In the genomic region with DNA sequence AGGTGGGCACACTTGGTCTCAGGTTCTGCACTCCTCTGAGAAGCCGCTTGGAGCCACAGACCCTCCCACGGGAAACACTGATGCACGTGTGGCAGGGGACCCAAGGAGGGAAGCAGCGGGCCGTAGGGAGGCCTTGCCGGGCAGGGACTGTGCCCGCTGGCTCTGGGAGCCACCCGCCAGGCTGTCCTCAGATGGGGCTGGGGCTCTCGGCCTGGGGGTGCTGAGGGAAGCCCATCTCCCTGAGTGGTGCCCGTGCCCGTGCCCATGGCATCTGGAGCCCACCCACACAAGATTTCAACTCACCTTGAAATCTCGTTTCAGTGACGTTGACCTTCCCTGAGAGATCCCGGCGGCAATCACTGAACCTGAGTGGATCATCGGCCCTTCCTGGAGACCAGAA, we compare ENCODE assay signal across 36 cellular contexts. TPM values are rescaled to one million over a fixed set of nuclear protein-coding genes. Genes with fewer than 3 reads are reported as not detected.
"Had no signal": no experiment of that assay in that cellular context is flagged by ENCODE, and none has a peak within 500 bp of the region (broad histone marks: within the 10 kb centered on the region; RNA-seq: fewer than 3 reads in every experiment).

No MANE protein-coding gene starts in this region.

- H3K4me1 ChIP-seq: esophagus muscularis mucosa, foreskin keratinocyte, gastrocnemius medialis had no signal

- H3K9me3 Mint-ChIP-seq: activated B cell treated with CpG ODN at 0.5 μM for 24 hours; activated CD8-positive, alpha-beta T cell treated with anti-CD3 and anti-CD28 coated beads for 36 hours; activated T-cell treated with anti-CD3 and anti-CD28 coated beads, Interleukin-2, amount 50 U/mL, for 4 hours; activated T-helper 17 cell treated with anti-CD3 and anti-CD28 coated beads, Interleukin-2, amount 50 U/mL, for 72 hours; central memory CD8-positive, alpha-beta T cell; dendritic cell treated with granulocyte-macrophage colony-stimulating factor and Interleukin-4, amounts not matched to agents 40 ng/mL and 50 ng/mL, for 4 days; endodermal cell; T-cell; T-helper 1 cell treated with Interleukin-12 subunit alpha and Interleukin-12 subunit beta and Interleukin-4 antibody, amounts not matched to agents 30 μg/mL and 1 μg/mL, for 36 hours; T-helper 2 cell treated with Interferon-gamma antibody and Interleukin-4, amounts not matched to agents 5 μg/mL and 100 μg/mL, for 36 hours had no signal

- H3K4me3 ChIP-seq: coronary artery, dorsolateral prefrontal cortex, esophagus muscularis mucosa, gastrocnemius medialis had no signal

- H3K4me3 Mint-ChIP-seq: activated B cell treated with CpG ODN at 0.5 μM for 24 hours; activated CD8-positive, alpha-beta T cell treated with anti-CD3 and anti-CD28 coated beads for 36 hours; activated naive CD8-positive, alpha-beta T cell; activated T-cell treated with anti-CD3 and anti-CD28 coated beads, Interleukin-2, amount 50 U/mL, for 4 hours; activated T-helper 17 cell treated with anti-CD3 and anti-CD28 coated beads, Interleukin-2, amount 50 U/mL, for 72 hours; central memory CD8-positive, alpha-beta T cell; dendritic cell treated with granulocyte-macrophage colony-stimulating factor and Interleukin-4, amounts not matched to agents 40 ng/mL and 50 ng/mL, for 4 days; endodermal cell; T-cell; T-helper 1 cell treated with Interleukin-12 subunit alpha and Interleukin-12 subunit beta and Interleukin-4 antibody, amounts not matched to agents 30 μg/mL and 1 μg/mL, for 36 hours; T-helper 2 cell treated with Interferon-gamma antibody and Interleukin-4, amounts not matched to agents 5 μg/mL and 100 μg/mL, for 36 hours had no signal

- H3K27me3 ChIP-seq: brain microvascular endothelial cell, dorsolateral prefrontal cortex, esophagus muscularis mucosa, foreskin keratinocyte, gastrocnemius medialis had no signal

- H3K4me1 Mint-ChIP-seq: central memory CD8-positive, alpha-beta T cell; endodermal cell had no signal

- DNase-seq: activated B cell treated with CpG ODN at 0.5 μM for 24 hours; activated CD4-positive, alpha-beta T cell treated with anti-CD3 and anti-CD28 coated beads for 48 hours; activated CD4-positive, alpha-beta T cell treated with anti-CD3 and anti-CD28 coated beads, Interleukin-2, amount 50 U/mL, for 1 hour; activated CD4-positive, alpha-beta T cell treated with anti-CD3 and anti-CD28 coated beads, Interleukin-2, amount 50 U/mL, for 48 hours; activated CD8-positive, alpha-beta memory T cell treated with anti-CD3 and anti-CD28 coated beads for 24 hours; activated CD8-positive, alpha-beta T cell treated with anti-CD3 and anti-CD28 coated beads for 36 hours; activated effector memory CD4-positive, alpha-beta T cell treated with Interleukin-2 at 50 U/mL for 16 hours; activated gamma-delta T cell treated with Interleukin-2 at 50 U/mL for 16 hours; activated naive CD4-positive, alpha-beta T cell treated with Interleukin-2 at 50 U/mL for 16 hours; activated T-cell treated with anti-CD3 and anti-CD28 coated beads, Interleukin-2, amount 50 U/mL, for 4 hours; amniotic stem cell; anterior cingulate cortex; brain microvascular endothelial cell; dorsolateral prefrontal cortex; effector memory CD4-positive, alpha-beta T cell; endodermal cell; erythroblast; foreskin keratinocyte; gastrocnemius medialis; glutamatergic neuron; T-cell; T1000; WERI-Rb-1 had no signal

- H3K27me3 Mint-ChIP-seq: activated B cell treated with CpG ODN at 0.5 μM for 24 hours; activated CD8-positive, alpha-beta T cell treated with anti-CD3 and anti-CD28 coated beads for 36 hours; activated naive CD8-positive, alpha-beta T cell; activated T-helper 17 cell treated with anti-CD3 and anti-CD28 coated beads, Interleukin-2, amount 50 U/mL, for 72 hours; central memory CD8-positive, alpha-beta T cell; dendritic cell treated with granulocyte-macrophage colony-stimulating factor and Interleukin-4, amounts not matched to agents 40 ng/mL and 50 ng/mL, for 4 days; T-cell had no signal

- ATAC-seq: activated CD4-positive, CD25-positive, alpha-beta regulatory T cell treated with anti-CD3 and anti-CD28 coated beads, Interleukin-2, amount 50 U/mL, for 24 hours; activated CD8-positive, alpha-beta T cell treated with anti-CD3 and anti-CD28 coated beads for 36 hours; activated T-cell treated with anti-CD3 and anti-CD28 coated beads, Interleukin-2, amount 50 U/mL, for 4 hours; activated T-helper 17 cell treated with anti-CD3 and anti-CD28 coated beads, Interleukin-2, amount 50 U/mL, for 72 hours; foreskin keratinocyte; gastrocnemius medialis; T-cell had no signal

- H3K9me3 ChIP-seq: esophagus muscularis mucosa, gastrocnemius medialis had no signal

- H3K27ac ChIP-seq: brain microvascular endothelial cell, coronary artery, dorsolateral prefrontal cortex, esophagus muscularis mucosa, foreskin keratinocyte, gastrocnemius medialis, WERI-Rb-1 had no signal

- H3K27ac Mint-ChIP-seq: activated CD8-positive, alpha-beta T cell treated with anti-CD3 and anti-CD28 coated beads for 36 hours; activated naive CD8-positive, alpha-beta T cell; activated T-helper 17 cell treated with anti-CD3 and anti-CD28 coated beads, Interleukin-2, amount 50 U/mL, for 72 hours; dendritic cell treated with granulocyte-macrophage colony-stimulating factor and Interleukin-4, amounts not matched to agents 40 ng/mL and 50 ng/mL, for 4 days; endodermal cell; T-cell; T-helper 1 cell treated with Interleukin-12 subunit alpha and Interleukin-12 subunit beta and Interleukin-4 antibody, amounts not matched to agents 30 μg/mL and 1 μg/mL, for 36 hours; T-helper 2 cell treated with Interferon-gamma antibody and Interleukin-4, amounts not matched to agents 5 μg/mL and 100 μg/mL, for 36 hours had no signal

RNA-seq across cellular contexts. Expression of a gene that starts 26.1 kb away (rescaled TPM):
- total RNA-seq: activated T-helper 17 cell treated with anti-CD3 and anti-CD28 coated beads, Interleukin-2, amount 50 U/mL, for 72 hours; astrocyte; bronchial epithelial cell; cardiac septum; cerebellum; esophagus muscularis mucosa; foreskin keratinocyte; gastrocnemius medialis had no signal
- polyA plus RNA-seq: foreskin keratinocyte had no signal

RNA-seq across cellular contexts. Expression of a gene that starts 31.8 kb away (rescaled TPM):
- total RNA-seq: activated B cell treated with CpG ODN at 0.5 μM for 24 hours; activated CD8-positive, alpha-beta T cell treated with anti-CD3 and anti-CD28 coated beads for 36 hours; activated T-helper 17 cell treated with anti-CD3 and anti-CD28 coated beads, Interleukin-2, amount 50 U/mL, for 72 hours; astrocyte; cardiac septum; cerebellum; endodermal cell; foreskin keratinocyte had no signal
- polyA plus RNA-seq: foreskin keratinocyte had no signal
